16 cellular contexts compared by ENCODE assay signal in genomic region chrX:41600266-41600665, GRCh38.
DNase-seq lines count a peak whose midpoint lies in the region; ATAC-seq and TF ChIP-seq lines count a peak whose summit lies in the region.
"Had no signal": no experiment of that assay in that cellular context is flagged by ENCODE, and none has a peak within 500 bp of the region (broad histone marks: within the 10 kb centered on the region; RNA-seq: fewer than 3 reads in every experiment).

No MANE protein-coding gene starts in this region.

- WGBS in SK-N-SH (ENCODE audit: low lambda C conversion rate) = 15% methylated on average over 1 of the region's 1 CpG

- H3F3A ChIP-seq in SK-N-SH (replicated peaks; ENCODE audit: insufficient read depth) = peaks cover 9% of the 10 kb centered on the region

- peak; percentile 55 for DNase-seq in GM03348 (ENCODE audit: low spot score)
- DNase-seq in SK-N-SH = no peak
- peak; percentile 29 to 52 for DNase-seq in foreskin fibroblast
- DNase-seq in skeletal muscle cell (ENCODE audit: low read depth) = peak; percentile 40
- no peak for DNase-seq in activated effector memory CD4-positive, alpha-beta T cell treated with Interleukin-2 at 50 U/mL for 16 hours
- no peak for DNase-seq in cerebellar nuclear complex (lab: John Stamatoyannopoulos, UW)
- DNase-seq: activated CD8-positive, alpha-beta T cell treated with anti-CD3 and anti-CD28 coated beads for 36 hours; activated naive CD4-positive, alpha-beta T cell; CD8-positive, alpha-beta T cell; GOT3; islet precursor cell; naive thymus-derived CD8-positive, alpha-beta T cell; NCI-H2171; sigmoid colon had no signal

- no peak for TF ChIP-seq EP300 in SK-N-SH (IDR thresholded peaks at IDR 0.05; ENCODE audit: borderline replicate concordance in 1 of 2, low read depth in 1 of 2, low read length in 1 of 2)

- H3K4me3 ChIP-seq in SK-N-SH (ENCODE audit: low read depth in 2 of 2, low read length in 1 of 2) (no peak overlapping the region), foreskin fibroblast (ENCODE audit: low read depth in 1 of 2, low read length in 2 of 2) (no peak overlapping the region), skeletal muscle cell (ENCODE audit: low read depth, low read length) (no peak overlapping the region)
- H3K4me3 ChIP-seq: sigmoid colon had no signal

- POLR2A ChIA-PET in SK-N-SH (lab: Yijun Ruan, JAX) = no interaction called here

- CTCF ChIA-PET in SK-N-SH (lab: Yijun Ruan, JAX) = interaction anchor here (0.5 kb wide), 1 partner anchor 769 kb away, joined by 3 read pairs; no protein-coding TSS in a partner anchor

- peak overlapping the region in 1 of 2 experiments; percentile 47; a peak in 3 of 4 replicates for H3K27ac ChIP-seq in SK-N-SH (ENCODE audit: low read depth in 2 of 2, low read length in 1 of 2)

- no peaks in the 10 kb centered on the region for H3K9me3 ChIP-seq in SK-N-SH
- H3K9me3 ChIP-seq: sigmoid colon had no signal

- H3K9me2 ChIP-seq in SK-N-SH = no peaks in the 10 kb centered on the region

- TF ChIP-seq RAD21 in SK-N-SH (IDR thresholded peaks at IDR 0.05; ENCODE audit: low read length) = no peak

- H3K4me2 ChIP-seq in SK-N-SH = no peak overlapping the region

- TF ChIP-seq CTCF in SK-N-SH (IDR thresholded peaks at IDR 0.05) (no peak), foreskin fibroblast (IDR thresholded peaks at IDR 0.05; ENCODE audit: low read depth, low read length) (no peak)

- H3K4me1 ChIP-seq in SK-N-SH (ENCODE audit: control insufficient read depth in 1 of 2, insufficient read depth in 2 of 2, low read depth in 1 of 2, low read length in 1 of 2) = no peaks in the 10 kb centered on the region
- H3K4me1 ChIP-seq: sigmoid colon had no signal

- H3K9ac ChIP-seq in SK-N-SH = no peak overlapping the region

- H3K36me3 ChIP-seq in SK-N-SH (replicated peaks in 1 of 2; ENCODE audit: control insufficient read depth in 1 of 2, insufficient read depth in 2 of 2, low read length in 1 of 2) = no peaks in the 10 kb centered on the region
- H3K36me3 ChIP-seq: sigmoid colon had no signal

- H2AFZ ChIP-seq in SK-N-SH (ENCODE audit: low read depth) = no peak overlapping the region

- ATAC-seq in GM19467 (IDR thresholded peaks at IDR 0.05; ENCODE audit: unreplicated experiment) (no peak), HG02678 (IDR thresholded peaks at IDR 0.05; ENCODE audit: unreplicated experiment) (no peak)
- ATAC-seq: activated CD8-positive, alpha-beta T cell treated with anti-CD3 and anti-CD28 coated beads for 36 hours; CD8-positive, alpha-beta T cell; naive thymus-derived CD8-positive, alpha-beta T cell had no signal

- H3K79me2 ChIP-seq in SK-N-SH (ENCODE audit: insufficient read depth) = no peaks in the 10 kb centered on the region

- no peaks in the 10 kb centered on the region for H4K20me1 ChIP-seq in SK-N-SH (ENCODE audit: insufficient read depth)

- H3K27me3 ChIP-seq in SK-N-SH (ENCODE audit: insufficient read depth) = no peaks in the 10 kb centered on the region
- H3K27me3 ChIP-seq: sigmoid colon had no signal

TF ChIP-seq in SK-N-SH, 30 proteins besides CTCF, POLR2A, EP300 and RAD21:
- no peak for TF ChIP-seq GABPA (IDR thresholded peaks at IDR 0.05; ENCODE audit: low read depth)
- TF ChIP-seq FOSL2 (IDR thresholded peaks at IDR 0.05; ENCODE audit: borderline replicate concordance, low read depth) = peak; percentile 13; the same call in 1 of the 2 replicates
- no peak for TF ChIP-seq RXRA (IDR thresholded peaks at IDR 0.05; ENCODE audit: borderline replicate concordance, low read depth)

Comparison
In these comparisons a context has a peak if more than half of its experiments do, and no peak if none do; other contexts are left out.
1. DNase-seq: peak in GM03348 (single experiment), foreskin fibroblast (2 of 2) and skeletal muscle cell (single experiment); none in SK-N-SH (single experiment), activated effector memory CD4-positive, alpha-beta T cell treated with Interleukin-2 at 50 U/mL for 16 hours (single experiment) and cerebellar nuclear complex (0 of 2).